ENCODE assay signal across 2 cellular contexts in genomic region chr1:229204863-229205777, GRCh38.
TF ChIP-seq lines count a peak whose summit lies in the region.

No MANE protein-coding gene starts in this region.

TF ChIP-seq in SK-N-SH treated with all-trans-retinoic acid at 6 μM for 48 hours, 23 proteins besides CTCF, POLR2A, EP300 and RAD21 (continued from another document):
- TF ChIP-seq, protein P1, sequence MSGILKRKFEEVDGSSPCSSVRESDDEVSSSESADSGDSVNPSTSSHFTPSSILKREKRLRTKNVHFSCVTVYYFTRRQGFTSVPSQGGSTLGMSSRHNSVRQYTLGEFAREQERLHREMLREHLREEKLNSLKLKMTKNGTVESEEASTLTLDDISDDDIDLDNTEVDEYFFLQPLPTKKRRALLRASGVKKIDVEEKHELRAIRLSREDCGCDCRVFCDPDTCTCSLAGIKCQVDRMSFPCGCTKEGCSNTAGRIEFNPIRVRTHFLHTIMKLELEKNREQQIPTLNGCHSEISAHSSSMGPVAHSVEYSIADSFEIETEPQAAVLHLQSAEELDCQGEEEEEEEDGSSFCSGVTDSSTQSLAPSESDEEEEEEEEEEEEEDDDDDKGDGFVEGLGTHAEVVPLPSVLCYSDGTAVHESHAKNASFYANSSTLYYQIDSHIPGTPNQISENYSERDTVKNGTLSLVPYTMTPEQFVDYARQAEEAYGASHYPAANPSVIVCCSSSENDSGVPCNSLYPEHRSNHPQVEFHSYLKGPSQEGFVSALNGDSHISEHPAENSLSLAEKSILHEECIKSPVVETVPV (CRISPR knock-in tag; IDR thresholded peaks at IDR 0.05), result no peak

TF ChIP-seq in SK-N-SH, 30 proteins besides CTCF, POLR2A, EP300 and RAD21 (continued from another document):
- TF ChIP-seq, protein P2, sequence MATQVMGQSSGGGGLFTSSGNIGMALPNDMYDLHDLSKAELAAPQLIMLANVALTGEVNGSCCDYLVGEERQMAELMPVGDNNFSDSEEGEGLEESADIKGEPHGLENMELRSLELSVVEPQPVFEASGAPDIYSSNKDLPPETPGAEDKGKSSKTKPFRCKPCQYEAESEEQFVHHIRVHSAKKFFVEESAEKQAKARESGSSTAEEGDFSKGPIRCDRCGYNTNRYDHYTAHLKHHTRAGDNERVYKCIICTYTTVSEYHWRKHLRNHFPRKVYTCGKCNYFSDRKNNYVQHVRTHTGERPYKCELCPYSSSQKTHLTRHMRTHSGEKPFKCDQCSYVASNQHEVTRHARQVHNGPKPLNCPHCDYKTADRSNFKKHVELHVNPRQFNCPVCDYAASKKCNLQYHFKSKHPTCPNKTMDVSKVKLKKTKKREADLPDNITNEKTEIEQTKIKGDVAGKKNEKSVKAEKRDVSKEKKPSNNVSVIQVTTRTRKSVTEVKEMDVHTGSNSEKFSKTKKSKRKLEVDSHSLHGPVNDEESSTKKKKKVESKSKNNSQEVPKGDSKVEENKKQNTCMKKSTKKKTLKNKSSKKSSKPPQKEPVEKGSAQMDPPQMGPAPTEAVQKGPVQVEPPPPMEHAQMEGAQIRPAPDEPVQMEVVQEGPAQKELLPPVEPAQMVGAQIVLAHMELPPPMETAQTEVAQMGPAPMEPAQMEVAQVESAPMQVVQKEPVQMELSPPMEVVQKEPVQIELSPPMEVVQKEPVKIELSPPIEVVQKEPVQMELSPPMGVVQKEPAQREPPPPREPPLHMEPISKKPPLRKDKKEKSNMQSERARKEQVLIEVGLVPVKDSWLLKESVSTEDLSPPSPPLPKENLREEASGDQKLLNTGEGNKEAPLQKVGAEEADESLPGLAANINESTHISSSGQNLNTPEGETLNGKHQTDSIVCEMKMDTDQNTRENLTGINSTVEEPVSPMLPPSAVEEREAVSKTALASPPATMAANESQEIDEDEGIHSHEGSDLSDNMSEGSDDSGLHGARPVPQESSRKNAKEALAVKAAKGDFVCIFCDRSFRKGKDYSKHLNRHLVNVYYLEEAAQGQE (IDR thresholded peaks at IDR 0.05; ENCODE audit: low read depth, low read length), result no peak
- TF ChIP-seq GABPA (IDR thresholded peaks at IDR 0.05; ENCODE audit: low read depth) (no peak), NRF1 (IDR thresholded peaks at IDR 0.05; ENCODE audit: low read depth, low read length) (no peak)
